Comparison of ENCODE assay signal across 1 cellular context in the genomic region with DNA sequence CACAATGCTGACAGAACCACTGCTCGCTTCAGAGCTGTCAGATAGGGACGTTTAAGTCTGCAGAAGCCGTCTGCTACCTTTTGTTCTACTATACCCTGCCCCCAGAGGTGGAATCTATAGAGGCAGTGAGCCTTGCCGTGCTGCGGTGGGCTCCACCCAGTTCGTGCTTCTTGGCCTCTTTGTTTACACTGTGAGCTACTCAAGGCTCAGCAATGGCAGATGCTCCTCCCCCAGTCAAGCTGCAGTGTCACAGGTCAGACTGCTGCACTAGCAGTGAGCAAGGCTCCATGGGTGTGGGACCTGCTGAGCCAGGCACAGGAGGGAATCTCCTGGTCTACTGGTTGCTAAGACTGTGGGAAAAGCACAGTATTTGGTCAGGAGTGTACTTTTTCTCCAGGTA.
TF ChIP-seq lines count a peak whose summit lies in the region.

No MANE protein-coding gene starts in this region.

TF ChIP-seq in HepG2, 621 proteins besides CTCF, POLR2A, EP300 and RAD21 (continued from another document and continues in another):
- TF ChIP-seq, protein P1, sequence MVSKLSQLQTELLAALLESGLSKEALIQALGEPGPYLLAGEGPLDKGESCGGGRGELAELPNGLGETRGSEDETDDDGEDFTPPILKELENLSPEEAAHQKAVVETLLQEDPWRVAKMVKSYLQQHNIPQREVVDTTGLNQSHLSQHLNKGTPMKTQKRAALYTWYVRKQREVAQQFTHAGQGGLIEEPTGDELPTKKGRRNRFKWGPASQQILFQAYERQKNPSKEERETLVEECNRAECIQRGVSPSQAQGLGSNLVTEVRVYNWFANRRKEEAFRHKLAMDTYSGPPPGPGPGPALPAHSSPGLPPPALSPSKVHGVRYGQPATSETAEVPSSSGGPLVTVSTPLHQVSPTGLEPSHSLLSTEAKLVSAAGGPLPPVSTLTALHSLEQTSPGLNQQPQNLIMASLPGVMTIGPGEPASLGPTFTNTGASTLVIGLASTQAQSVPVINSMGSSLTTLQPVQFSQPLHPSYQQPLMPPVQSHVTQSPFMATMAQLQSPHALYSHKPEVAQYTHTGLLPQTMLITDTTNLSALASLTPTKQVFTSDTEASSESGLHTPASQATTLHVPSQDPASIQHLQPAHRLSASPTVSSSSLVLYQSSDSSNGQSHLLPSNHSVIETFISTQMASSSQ (IDR thresholded peaks at IDR 0.05; ENCODE audit: low read depth): no peak
- TF ChIP-seq, protein P1 (CRISPR knock-in tag; IDR thresholded peaks at IDR 0.05; ENCODE audit: borderline replicate concordance): peak; percentile 59; the same call in 1 of the 2 replicates
- TF ChIP-seq ZNF367 (CRISPR knock-in tag; IDR thresholded peaks at IDR 0.05; ENCODE audit: borderline replicate concordance) (no peak), ZNF652 (CRISPR knock-in tag; IDR thresholded peaks at IDR 0.05; ENCODE audit: borderline replicate concordance, low read depth) (no peak), MTF2 (CRISPR knock-in tag; IDR thresholded peaks at IDR 0.05; ENCODE audit: borderline replicate concordance) (no peak), GATA4 (IDR thresholded peaks at IDR 0.05; ENCODE audit: borderline replicate concordance, low read depth) (peak; percentile 24; the same call in 1 of the 2 replicates), PHF5A (CRISPR knock-in tag; IDR thresholded peaks at IDR 0.05; ENCODE audit: low read depth, unreplicated experiment) (no peak), ZFP82 (CRISPR knock-in tag; IDR thresholded peaks at IDR 0.05; ENCODE audit: borderline replicate concordance) (no peak), ZNF766 (CRISPR knock-in tag; IDR thresholded peaks at IDR 0.05; ENCODE audit: borderline replicate concordance) (no peak), PAF1 (CRISPR knock-in tag; IDR thresholded peaks at IDR 0.05) (no peak), NRL (CRISPR knock-in tag; IDR thresholded peaks at IDR 0.05; ENCODE audit: borderline replicate concordance) (no peak), ZC3H13 (CRISPR knock-in tag; IDR thresholded peaks at IDR 0.05) (no peak), PRMT3 (CRISPR knock-in tag; IDR thresholded peaks at IDR 0.05; ENCODE audit: borderline replicate concordance, low read depth) (0 out of 2 replicates have a peak, but pooled peaks have one; percentile 71), ZNF383 (CRISPR knock-in tag; IDR thresholded peaks at IDR 0.05; ENCODE audit: borderline replicate concordance) (no peak), TOPORS (CRISPR knock-in tag; IDR thresholded peaks at IDR 0.05) (peak; percentile 51; the same call in 1 of the 2 replicates), ZNF354B (CRISPR knock-in tag; IDR thresholded peaks at IDR 0.05) (no peak), RFX3 (CRISPR knock-in tag; IDR thresholded peaks at IDR 0.05) (no peak), ZSCAN9 (CRISPR knock-in tag; IDR thresholded peaks at IDR 0.05; ENCODE audit: borderline replicate concordance) (0 out of 2 replicates have a peak, but pooled peaks have one; percentile 72), ZEB1 (IDR thresholded peaks at IDR 0.05; ENCODE audit: insufficient replicate concordance, low read depth) (no peak), SCMH1 (CRISPR knock-in tag; IDR thresholded peaks at IDR 0.05; ENCODE audit: borderline replicate concordance) (no peak), NR2C2 (CRISPR knock-in tag; IDR thresholded peaks at IDR 0.05; ENCODE audit: borderline replicate concordance) (peak; percentile 41; the same call in 1 of the 2 replicates), ZKSCAN1 (IDR thresholded peaks at IDR 0.05; ENCODE audit: low read length) (no peak), CBFB (CRISPR knock-in tag; IDR thresholded peaks at IDR 0.05) (0 out of 2 replicates have a peak, but pooled peaks have one; percentile 52), ZFP37 (CRISPR knock-in tag; IDR thresholded peaks at IDR 0.05; ENCODE audit: borderline replicate concordance) (no peak), ZFYVE20 (CRISPR knock-in tag; IDR thresholded peaks at IDR 0.05; ENCODE audit: borderline replicate concordance, low read depth) (no peak)
- TF ChIP-seq, protein P2, sequence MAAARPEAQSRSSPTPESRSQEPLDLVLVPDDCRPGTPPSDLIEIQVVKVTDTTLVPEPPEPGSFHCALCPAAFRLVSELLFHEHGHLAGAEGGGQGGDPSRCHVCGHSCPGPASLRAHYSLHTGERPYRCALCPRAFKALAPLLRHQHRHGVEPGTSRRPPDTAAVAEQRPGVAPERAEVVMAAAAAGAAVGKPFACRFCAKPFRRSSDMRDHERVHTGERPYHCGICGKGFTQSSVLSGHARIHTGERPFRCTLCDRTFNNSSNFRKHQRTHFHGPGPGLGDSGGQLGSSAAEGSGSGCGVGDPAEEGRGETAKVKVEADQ (CRISPR knock-in tag; IDR thresholded peaks at IDR 0.05; ENCODE audit: borderline replicate concordance): 0 out of 2 replicates have a peak, but pooled peaks have one; percentile 26
- TF ChIP-seq, protein P3, sequence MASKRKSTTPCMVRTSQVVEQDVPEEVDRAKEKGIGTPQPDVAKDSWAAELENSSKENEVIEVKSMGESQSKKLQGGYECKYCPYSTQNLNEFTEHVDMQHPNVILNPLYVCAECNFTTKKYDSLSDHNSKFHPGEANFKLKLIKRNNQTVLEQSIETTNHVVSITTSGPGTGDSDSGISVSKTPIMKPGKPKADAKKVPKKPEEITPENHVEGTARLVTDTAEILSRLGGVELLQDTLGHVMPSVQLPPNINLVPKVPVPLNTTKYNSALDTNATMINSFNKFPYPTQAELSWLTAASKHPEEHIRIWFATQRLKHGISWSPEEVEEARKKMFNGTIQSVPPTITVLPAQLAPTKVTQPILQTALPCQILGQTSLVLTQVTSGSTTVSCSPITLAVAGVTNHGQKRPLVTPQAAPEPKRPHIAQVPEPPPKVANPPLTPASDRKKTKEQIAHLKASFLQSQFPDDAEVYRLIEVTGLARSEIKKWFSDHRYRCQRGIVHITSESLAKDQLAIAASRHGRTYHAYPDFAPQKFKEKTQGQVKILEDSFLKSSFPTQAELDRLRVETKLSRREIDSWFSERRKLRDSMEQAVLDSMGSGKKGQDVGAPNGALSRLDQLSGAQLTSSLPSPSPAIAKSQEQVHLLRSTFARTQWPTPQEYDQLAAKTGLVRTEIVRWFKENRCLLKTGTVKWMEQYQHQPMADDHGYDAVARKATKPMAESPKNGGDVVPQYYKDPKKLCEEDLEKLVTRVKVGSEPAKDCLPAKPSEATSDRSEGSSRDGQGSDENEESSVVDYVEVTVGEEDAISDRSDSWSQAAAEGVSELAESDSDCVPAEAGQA (IDR thresholded peaks at IDR 0.05; ENCODE audit: low read depth): 0 out of 2 replicates have a peak, but pooled peaks have one; percentile 31
- TF ChIP-seq, protein P3 (CRISPR knock-in tag; IDR thresholded peaks at IDR 0.05; ENCODE audit: borderline replicate concordance): no peak
- TF ChIP-seq, protein P4, sequence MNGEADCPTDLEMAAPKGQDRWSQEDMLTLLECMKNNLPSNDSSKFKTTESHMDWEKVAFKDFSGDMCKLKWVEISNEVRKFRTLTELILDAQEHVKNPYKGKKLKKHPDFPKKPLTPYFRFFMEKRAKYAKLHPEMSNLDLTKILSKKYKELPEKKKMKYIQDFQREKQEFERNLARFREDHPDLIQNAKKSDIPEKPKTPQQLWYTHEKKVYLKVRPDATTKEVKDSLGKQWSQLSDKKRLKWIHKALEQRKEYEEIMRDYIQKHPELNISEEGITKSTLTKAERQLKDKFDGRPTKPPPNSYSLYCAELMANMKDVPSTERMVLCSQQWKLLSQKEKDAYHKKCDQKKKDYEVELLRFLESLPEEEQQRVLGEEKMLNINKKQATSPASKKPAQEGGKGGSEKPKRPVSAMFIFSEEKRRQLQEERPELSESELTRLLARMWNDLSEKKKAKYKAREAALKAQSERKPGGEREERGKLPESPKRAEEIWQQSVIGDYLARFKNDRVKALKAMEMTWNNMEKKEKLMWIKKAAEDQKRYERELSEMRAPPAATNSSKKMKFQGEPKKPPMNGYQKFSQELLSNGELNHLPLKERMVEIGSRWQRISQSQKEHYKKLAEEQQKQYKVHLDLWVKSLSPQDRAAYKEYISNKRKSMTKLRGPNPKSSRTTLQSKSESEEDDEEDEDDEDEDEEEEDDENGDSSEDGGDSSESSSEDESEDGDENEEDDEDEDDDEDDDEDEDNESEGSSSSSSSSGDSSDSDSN (CRISPR knock-in tag; IDR thresholded peaks at IDR 0.05): peak; percentile 52; the same call in 1 of the 2 replicates
- TF ChIP-seq, protein P5, sequence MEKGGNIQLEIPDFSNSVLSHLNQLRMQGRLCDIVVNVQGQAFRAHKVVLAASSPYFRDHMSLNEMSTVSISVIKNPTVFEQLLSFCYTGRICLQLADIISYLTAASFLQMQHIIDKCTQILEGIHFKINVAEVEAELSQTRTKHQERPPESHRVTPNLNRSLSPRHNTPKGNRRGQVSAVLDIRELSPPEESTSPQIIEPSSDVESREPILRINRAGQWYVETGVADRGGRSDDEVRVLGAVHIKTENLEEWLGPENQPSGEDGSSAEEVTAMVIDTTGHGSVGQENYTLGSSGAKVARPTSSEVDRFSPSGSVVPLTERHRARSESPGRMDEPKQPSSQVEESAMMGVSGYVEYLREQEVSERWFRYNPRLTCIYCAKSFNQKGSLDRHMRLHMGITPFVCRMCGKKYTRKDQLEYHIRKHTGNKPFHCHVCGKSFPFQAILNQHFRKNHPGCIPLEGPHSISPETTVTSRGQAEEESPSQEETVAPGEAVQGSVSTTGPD (CRISPR knock-in tag; IDR thresholded peaks at IDR 0.05): no peak
- TF ChIP-seq, protein P6, sequence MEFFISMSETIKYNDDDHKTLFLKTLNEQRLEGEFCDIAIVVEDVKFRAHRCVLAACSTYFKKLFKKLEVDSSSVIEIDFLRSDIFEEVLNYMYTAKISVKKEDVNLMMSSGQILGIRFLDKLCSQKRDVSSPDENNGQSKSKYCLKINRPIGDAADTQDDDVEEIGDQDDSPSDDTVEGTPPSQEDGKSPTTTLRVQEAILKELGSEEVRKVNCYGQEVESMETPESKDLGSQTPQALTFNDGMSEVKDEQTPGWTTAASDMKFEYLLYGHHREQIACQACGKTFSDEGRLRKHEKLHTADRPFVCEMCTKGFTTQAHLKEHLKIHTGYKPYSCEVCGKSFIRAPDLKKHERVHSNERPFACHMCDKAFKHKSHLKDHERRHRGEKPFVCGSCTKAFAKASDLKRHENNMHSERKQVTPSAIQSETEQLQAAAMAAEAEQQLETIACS (CRISPR knock-in tag; IDR thresholded peaks at IDR 0.05): no peak
- TF ChIP-seq, protein P7, sequence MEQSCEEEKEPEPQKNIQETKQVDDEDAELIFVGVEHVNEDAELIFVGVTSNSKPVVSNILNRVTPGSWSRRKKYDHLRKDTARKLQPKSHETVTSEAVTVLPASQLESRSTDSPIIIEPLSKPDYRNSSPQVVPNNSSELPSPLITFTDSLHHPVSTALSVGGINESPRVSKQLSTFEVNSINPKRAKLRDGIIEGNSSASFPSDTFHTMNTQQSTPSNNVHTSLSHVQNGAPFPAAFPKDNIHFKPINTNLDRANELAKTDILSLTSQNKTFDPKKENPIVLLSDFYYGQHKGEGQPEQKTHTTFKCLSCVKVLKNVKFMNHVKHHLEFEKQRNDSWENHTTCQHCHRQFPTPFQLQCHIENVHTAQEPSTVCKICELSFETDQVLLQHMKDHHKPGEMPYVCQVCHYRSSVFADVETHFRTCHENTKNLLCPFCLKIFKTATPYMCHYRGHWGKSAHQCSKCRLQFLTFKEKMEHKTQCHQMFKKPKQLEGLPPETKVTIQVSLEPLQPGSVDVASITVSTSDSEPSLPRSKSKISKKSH (CRISPR knock-in tag; IDR thresholded peaks at IDR 0.05; ENCODE audit: borderline replicate concordance): no peak
- TF ChIP-seq, protein P8, sequence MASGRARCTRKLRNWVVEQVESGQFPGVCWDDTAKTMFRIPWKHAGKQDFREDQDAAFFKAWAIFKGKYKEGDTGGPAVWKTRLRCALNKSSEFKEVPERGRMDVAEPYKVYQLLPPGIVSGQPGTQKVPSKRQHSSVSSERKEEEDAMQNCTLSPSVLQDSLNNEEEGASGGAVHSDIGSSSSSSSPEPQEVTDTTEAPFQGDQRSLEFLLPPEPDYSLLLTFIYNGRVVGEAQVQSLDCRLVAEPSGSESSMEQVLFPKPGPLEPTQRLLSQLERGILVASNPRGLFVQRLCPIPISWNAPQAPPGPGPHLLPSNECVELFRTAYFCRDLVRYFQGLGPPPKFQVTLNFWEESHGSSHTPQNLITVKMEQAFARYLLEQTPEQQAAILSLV (CRISPR knock-in tag; IDR thresholded peaks at IDR 0.05; ENCODE audit: borderline replicate concordance): peak; percentile 62; the same call in 1 of the 2 replicates
- TF ChIP-seq, protein P9, sequence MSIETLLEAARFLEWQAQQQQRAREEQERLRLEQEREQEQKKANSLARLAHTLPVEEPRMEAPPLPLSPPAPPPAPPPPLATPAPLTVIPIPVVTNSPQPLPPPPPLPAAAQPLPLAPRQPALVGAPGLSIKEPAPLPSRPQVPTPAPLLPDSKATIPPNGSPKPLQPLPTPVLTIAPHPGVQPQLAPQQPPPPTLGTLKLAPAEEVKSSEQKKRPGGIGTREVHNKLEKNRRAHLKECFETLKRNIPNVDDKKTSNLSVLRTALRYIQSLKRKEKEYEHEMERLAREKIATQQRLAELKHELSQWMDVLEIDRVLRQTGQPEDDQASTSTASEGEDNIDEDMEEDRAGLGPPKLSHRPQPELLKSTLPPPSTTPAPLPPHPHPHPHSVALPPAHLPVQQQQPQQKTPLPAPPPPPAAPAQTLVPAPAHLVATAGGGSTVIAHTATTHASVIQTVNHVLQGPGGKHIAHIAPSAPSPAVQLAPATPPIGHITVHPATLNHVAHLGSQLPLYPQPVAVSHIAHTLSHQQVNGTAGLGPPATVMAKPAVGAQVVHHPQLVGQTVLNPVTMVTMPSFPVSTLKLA (IDR thresholded peaks at IDR 0.05): no peak
